Comparison of ENCODE assay signal across 8 cellular contexts in genomic region chr15:76930831-76931396, GRCh38. TPM values are rescaled to one million over a fixed set of nuclear protein-coding genes. Genes with fewer than 3 reads are reported as not detected.
DNase-seq lines count a peak whose midpoint lies in the region; ATAC-seq and TF ChIP-seq lines count a peak whose summit lies in the region.

No MANE protein-coding gene starts in this region.

- CTCF ChIA-PET in activated naive CD4-positive, alpha-beta T cell treated with anti-CD3 and anti-CD28 coated beads for 36 hours (lab: Charles Lee) = interaction anchor here (1.3 kb wide), 1 partner anchor 25 kb away, joined by 3 read pairs; the partner anchor contains the start of gene SCAPER

- WGBS in tibial nerve, 2 donors = 18 to 23% methylated on average over 7 of the region's 7 CpGs

- H3K9me3 Mint-ChIP-seq in activated naive CD4-positive, alpha-beta T cell treated with anti-CD3 and anti-CD28 coated beads for 36 hours = no peaks in the 10 kb centered on the region
- H3K9me3 Mint-ChIP-seq in activated T-helper 2 cell treated with anti-CD3 and anti-CD28 coated beads, Interferon-gamma antibody, Interleukin-2, Interleukin-4, amounts not matched to agents 10 μg/mL and 5 μg/mL and 100 μg/mL, durations not matched to agents 14 hours and 24 hours and 36 hours = no peaks in the 10 kb centered on the region

- no peaks in the 10 kb centered on the region for H3K27me3 ChIP-seq in tibial nerve

- intact Hi-C loops in activated naive CD4-positive, alpha-beta T cell treated with anti-CD3 and anti-CD28 coated beads for 36 hours (cut with micrococcal nuclease) = loop anchor here (1.0 to 5.0 kb wide), 3 partner anchors 26 to 92 kb away; partner anchors contain the start of genes PSTPIP1 and SCAPER
- intact Hi-C loops in activated T-helper 2 cell treated with anti-CD3 and anti-CD28 coated beads, Interferon-gamma antibody, Interleukin-2, Interleukin-4, amounts not matched to agents 10 μg/mL and 5 μg/mL and 100 μg/mL, durations not matched to agents 14 hours and 24 hours and 36 hours (cut with micrococcal nuclease) = loop anchor here (1.0 to 10.0 kb wide), 3 partner anchors 26 to 564 kb away; partner anchors contain the start of genes PSTPIP1 and SCAPER
- intact Hi-C loops in left colon (cut with DNase I, micrococcal nuclease) = no loop called here

- peak overlapping the region; percentile 90 for H3K4me3 Mint-ChIP-seq in activated naive CD4-positive, alpha-beta T cell treated with anti-CD3 and anti-CD28 coated beads for 36 hours
- H3K4me3 Mint-ChIP-seq in activated T-helper 2 cell treated with anti-CD3 and anti-CD28 coated beads, Interferon-gamma antibody, Interleukin-2, Interleukin-4, amounts not matched to agents 10 μg/mL and 5 μg/mL and 100 μg/mL, durations not matched to agents 14 hours and 24 hours and 36 hours (ENCODE audit: low read depth) = peak overlapping the region; percentile 79

- DNase-seq in activated naive CD4-positive, alpha-beta T cell treated with anti-CD3 and anti-CD28 coated beads for 36 hours = no peak
- no peak for DNase-seq in activated naive CD4-positive, alpha-beta T cell (lab: John Stamatoyannopoulos, UW)
- no peak for DNase-seq in activated T-helper 2 cell treated with anti-CD3 and anti-CD28 coated beads, Interferon-gamma antibody, Interleukin-2, Interleukin-4, amounts not matched to agents 10 μg/mL and 5 μg/mL and 100 μg/mL, durations not matched to agents 14 hours and 24 hours and 36 hours (ENCODE audit: low spot score)
- DNase-seq in left colon (no peak), tibial nerve (ENCODE audit: low spot score in 2 of 2) (no peak), DMS153 treated with DMSO at 0.1 percent for 48 hours (lab: John Stamatoyannopoulos, UW; ENCODE audit: unreplicated experiment) (no peak), iPS-NIHi11 (ENCODE audit: low spot score) (no peak)

- H3K27ac ChIP-seq in tibial nerve = peak overlapping the region; percentile 51 to 95 (median 92)

- peaks cover 0 to 18% (median 0%) of the 10 kb centered on the region in 3 donors for H3K36me3 ChIP-seq in tibial nerve

- TF ChIP-seq CTCF in tibial nerve (IDR thresholded peaks at IDR 0.05) = no peak

- H3K36me3 Mint-ChIP-seq in activated naive CD4-positive, alpha-beta T cell treated with anti-CD3 and anti-CD28 coated beads for 36 hours (ENCODE audit: low read depth) = peaks cover 15% of the 10 kb centered on the region
- H3K36me3 Mint-ChIP-seq in activated T-helper 2 cell treated with anti-CD3 and anti-CD28 coated beads, Interferon-gamma antibody, Interleukin-2, Interleukin-4, amounts not matched to agents 10 μg/mL and 5 μg/mL and 100 μg/mL, durations not matched to agents 14 hours and 24 hours and 36 hours (ENCODE audit: low read depth) = peaks cover 22% of the 10 kb centered on the region

- no peaks in the 10 kb centered on the region for H3K9me3 ChIP-seq in tibial nerve

- ATAC-seq in left colon (peak; percentile 17), GM19397 (IDR thresholded peaks at IDR 0.05; ENCODE audit: unreplicated experiment) (no peak)

- TF ChIP-seq POLR2A in tibial nerve (IDR thresholded peaks at IDR 0.05) = no peak

- no peaks in the 10 kb centered on the region for H3K27me3 Mint-ChIP-seq in activated naive CD4-positive, alpha-beta T cell treated with anti-CD3 and anti-CD28 coated beads for 36 hours (ENCODE audit: low read depth)
- H3K27me3 Mint-ChIP-seq in activated T-helper 2 cell treated with anti-CD3 and anti-CD28 coated beads, Interferon-gamma antibody, Interleukin-2, Interleukin-4, amounts not matched to agents 10 μg/mL and 5 μg/mL and 100 μg/mL, durations not matched to agents 14 hours and 24 hours and 36 hours (ENCODE audit: low read depth) = peaks cover 19% of the 10 kb centered on the region

- H3K4me1 Mint-ChIP-seq in activated naive CD4-positive, alpha-beta T cell treated with anti-CD3 and anti-CD28 coated beads for 36 hours (ENCODE audit: low read depth) = peaks cover 26% of the 10 kb centered on the region
- H3K4me1 Mint-ChIP-seq in activated T-helper 2 cell treated with anti-CD3 and anti-CD28 coated beads, Interferon-gamma antibody, Interleukin-2, Interleukin-4, amounts not matched to agents 10 μg/mL and 5 μg/mL and 100 μg/mL, durations not matched to agents 14 hours and 24 hours and 36 hours (ENCODE audit: low read depth) = peaks cover 26% of the 10 kb centered on the region

- no peak for TF ChIP-seq EP300 in tibial nerve (IDR thresholded peaks at IDR 0.05)

- H3K4me3 ChIP-seq in tibial nerve = peak overlapping the region; percentile 58 to 94 (median 68)

- H3K27ac Mint-ChIP-seq in activated naive CD4-positive, alpha-beta T cell treated with anti-CD3 and anti-CD28 coated beads for 36 hours = peak overlapping the region; percentile 75
- peak overlapping the region; percentile 68 for H3K27ac Mint-ChIP-seq in activated T-helper 2 cell treated with anti-CD3 and anti-CD28 coated beads, Interferon-gamma antibody, Interleukin-2, Interleukin-4, amounts not matched to agents 10 μg/mL and 5 μg/mL and 100 μg/mL, durations not matched to agents 14 hours and 24 hours and 36 hours

- peaks cover 0 to 42% (median 8%) of the 10 kb centered on the region in 4 donors for H3K4me1 ChIP-seq in tibial nerve

RNA-seq across cellular contexts. Expression of gene RCN2, which starts 0.6 kb away (rescaled TPM):
- 10 to 100 TPM; 23.7 to 25.2 TPM for total RNA-seq in activated naive CD4-positive, alpha-beta T cell treated with anti-CD3 and anti-CD28 coated beads for 36 hours
- 35.7 and 36.1 TPM in 2 replicates for total RNA-seq in activated T-helper 2 cell treated with anti-CD3 and anti-CD28 coated beads, Interferon-gamma antibody, Interleukin-2, Interleukin-4, amounts not matched to agents 10 μg/mL and 5 μg/mL and 100 μg/mL, durations not matched to agents 14 hours and 24 hours and 36 hours
- total RNA-seq in left colon (10 to 100 TPM; 28.8 to 30.0 TPM), tibial nerve (10 to 100 TPM; 29.7 to 59.7 (median 43.8) TPM)

RNA-seq across cellular contexts. Expression of gene SCAPER, which starts 25.8 kb away (rescaled TPM):
- 10 to 100 TPM; 28.5 to 28.9 TPM for total RNA-seq in activated naive CD4-positive, alpha-beta T cell treated with anti-CD3 and anti-CD28 coated beads for 36 hours
- 22.8 and 24.7 TPM in 2 replicates for total RNA-seq in activated T-helper 2 cell treated with anti-CD3 and anti-CD28 coated beads, Interferon-gamma antibody, Interleukin-2, Interleukin-4, amounts not matched to agents 10 μg/mL and 5 μg/mL and 100 μg/mL, durations not matched to agents 14 hours and 24 hours and 36 hours
- 10 to 100 TPM; 16.6 to 27.9 TPM for total RNA-seq in left colon
- total RNA-seq in tibial nerve = 10 to 100 TPM; 25.5 to 45.3 (median 37.3) TPM

Comparison
In these comparisons a context has a peak if more than half of its experiments do, and no peak if none do; other contexts are left out.
1. intact Hi-C loops: an anchor here in activated naive CD4-positive, alpha-beta T cell treated with anti-CD3 and anti-CD28 coated beads for 36 hours (1.0 to 5.0 kb wide) and activated T-helper 2 cell treated with anti-CD3 and anti-CD28 coated beads, Interferon-gamma antibody, Interleukin-2, Interleukin-4, amounts not matched to agents 10 μg/mL and 5 μg/mL and 100 μg/mL, durations not matched to agents 14 hours and 24 hours and 36 hours (1.0 to 10.0 kb wide); none called in left colon.